Comparison of ENCODE assay signal across 1 cellular context in genomic region chr1:43935711-43936427, GRCh38.
TF ChIP-seq lines count a peak whose summit lies in the region.

No MANE protein-coding gene starts in this region.

TF ChIP-seq in HepG2, 621 proteins besides CTCF, POLR2A, EP300 and RAD21 (continued from another document and continues in another):
- no peak for TF ChIP-seq PRDM4 (CRISPR knock-in tag; IDR thresholded peaks at IDR 0.05; ENCODE audit: borderline replicate concordance)
- TF ChIP-seq ZNF607 (CRISPR knock-in tag; IDR thresholded peaks at IDR 0.05; ENCODE audit: borderline replicate concordance): no peak
- TF ChIP-seq ZFP1 (CRISPR knock-in tag; IDR thresholded peaks at IDR 0.05): no peak
- no peak for TF ChIP-seq NAIF1 (CRISPR knock-in tag; IDR thresholded peaks at IDR 0.05; ENCODE audit: borderline replicate concordance)
- no peak for TF ChIP-seq KDM3A (CRISPR knock-in tag; IDR thresholded peaks at IDR 0.05; ENCODE audit: low read depth)
- no peak for TF ChIP-seq ZNF543 (CRISPR knock-in tag; IDR thresholded peaks at IDR 0.05)
- no peak for TF ChIP-seq ZNF124 (CRISPR knock-in tag; IDR thresholded peaks at IDR 0.05)
- TF ChIP-seq WIZ (CRISPR knock-in tag; IDR thresholded peaks at IDR 0.05): 0 out of 2 replicates have a peak, but pooled peaks have one; percentile 13
- no peak for TF ChIP-seq NCOA2 (CRISPR knock-in tag; IDR thresholded peaks at IDR 0.05)
- no peak for TF ChIP-seq MLX (CRISPR knock-in tag; IDR thresholded peaks at IDR 0.05)
- TF ChIP-seq MXD4 (CRISPR knock-in tag; IDR thresholded peaks at IDR 0.05): no peak
- TF ChIP-seq KIAA2018 (CRISPR knock-in tag; IDR thresholded peaks at IDR 0.05; ENCODE audit: borderline replicate concordance): no peak
- no peak for TF ChIP-seq MIXL1 (CRISPR knock-in tag; IDR thresholded peaks at IDR 0.05)
- no peak for TF ChIP-seq ZFP37 (CRISPR knock-in tag; IDR thresholded peaks at IDR 0.05; ENCODE audit: borderline replicate concordance)
- no peak for TF ChIP-seq KDM2A (CRISPR knock-in tag; IDR thresholded peaks at IDR 0.05; ENCODE audit: borderline replicate concordance, low read depth)
- TF ChIP-seq KMT2A (CRISPR knock-in tag; IDR thresholded peaks at IDR 0.05): 0 out of 2 replicates have a peak, but pooled peaks have one; percentile 10
- TF ChIP-seq U2AF2 (IDR thresholded peaks at IDR 0.05; ENCODE audit: low read depth, low read length): no peak
- TF ChIP-seq NFATC3 (CRISPR knock-in tag; IDR thresholded peaks at IDR 0.05): no peak
- TF ChIP-seq ZMYM4 (CRISPR knock-in tag; IDR thresholded peaks at IDR 0.05): no peak
- no peak for TF ChIP-seq ATF4 (CRISPR knock-in tag; IDR thresholded peaks at IDR 0.05)
- TF ChIP-seq RCOR2 (CRISPR knock-in tag; IDR thresholded peaks at IDR 0.05): no peak
- TF ChIP-seq PHF8 (CRISPR knock-in tag; IDR thresholded peaks at IDR 0.05): no peak
- no peak for TF ChIP-seq HNRNPUL1 (IDR thresholded peaks at IDR 0.05; ENCODE audit: low read depth, low read length)
- TF ChIP-seq PATZ1 (CRISPR knock-in tag; IDR thresholded peaks at IDR 0.05): 0 out of 2 replicates have a peak, but pooled peaks have one; percentile 3
- TF ChIP-seq ARID4A (CRISPR knock-in tag; IDR thresholded peaks at IDR 0.05; ENCODE audit: borderline replicate concordance): peak; percentile 5; the same call in 1 of the 2 replicates
- TF ChIP-seq XBP1 (CRISPR knock-in tag; IDR thresholded peaks at IDR 0.05): no peak
- TF ChIP-seq ZNF816 (CRISPR knock-in tag; IDR thresholded peaks at IDR 0.05; ENCODE audit: borderline replicate concordance): no peak
- TF ChIP-seq ERF (CRISPR knock-in tag; IDR thresholded peaks at IDR 0.05): no peak
- 0 out of 2 replicates have a peak, but pooled peaks have one; percentile 51 for TF ChIP-seq CAMTA2 (CRISPR knock-in tag; IDR thresholded peaks at IDR 0.05; ENCODE audit: borderline replicate concordance)
- TF ChIP-seq NFRKB (IDR thresholded peaks at IDR 0.05): no peak
- no peak for TF ChIP-seq SKI (IDR thresholded peaks at IDR 0.05; ENCODE audit: partially characterized antibody)
- no peak for TF ChIP-seq CENPX (CRISPR knock-in tag; IDR thresholded peaks at IDR 0.05)
- TF ChIP-seq ZHX2 (IDR thresholded peaks at IDR 0.05; ENCODE audit: low read depth): no peak
- no peak for TF ChIP-seq ZHX2 (CRISPR knock-in tag; IDR thresholded peaks at IDR 0.05; ENCODE audit: borderline replicate concordance)
- TF ChIP-seq ZNF326 (CRISPR knock-in tag; IDR thresholded peaks at IDR 0.05; ENCODE audit: borderline replicate concordance): no peak
